Comparison of ENCODE assay signal across 17 cellular contexts in the genomic region with DNA sequence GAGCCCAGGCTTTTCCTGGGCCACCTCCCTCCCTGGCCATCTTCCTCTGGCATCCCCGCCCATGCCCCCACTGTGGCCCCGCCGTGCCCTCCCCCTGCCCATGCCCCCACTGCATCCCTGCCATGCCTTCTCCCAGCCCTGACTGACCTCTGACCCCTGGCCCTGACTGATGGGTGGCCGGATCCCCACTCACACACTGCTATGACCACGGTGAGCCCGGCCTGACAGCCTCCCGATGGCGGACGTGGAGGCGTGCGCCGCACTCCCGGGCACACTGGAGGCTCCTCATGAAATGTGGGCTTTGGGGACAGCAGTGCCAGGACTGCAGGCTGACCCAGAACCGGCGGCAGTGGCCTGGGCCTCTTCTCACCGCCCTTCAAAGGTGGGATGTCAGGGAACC. TPM values are rescaled to one million over a fixed set of nuclear protein-coding genes. Genes with fewer than 3 reads are reported as not detected.
"Had no signal": no experiment of that assay in that cellular context is flagged by ENCODE, and none has a peak within 500 bp of the region (broad histone marks: within the 10 kb centered on the region; RNA-seq: fewer than 3 reads in every experiment).

No MANE protein-coding gene starts in this region.

- H3K36me3 ChIP-seq: esophagus squamous epithelium, gastroesophageal sphincter, left ventricle myocardium inferior, stomach, thoracic aorta, transverse colon had no signal

- H3K27ac ChIP-seq: epithelial cell of prostate, esophagus squamous epithelium, gastroesophageal sphincter, left ventricle myocardium inferior, stomach, thoracic aorta, transverse colon had no signal

- H3K4me3 Mint-ChIP-seq: naive B cell, nephron had no signal

- H3K4me3 ChIP-seq: esophagus squamous epithelium, gastroesophageal sphincter, left ventricle myocardium inferior, lung, stomach, thoracic aorta, transverse colon had no signal

- H3K27ac Mint-ChIP-seq: naive B cell, nephron had no signal

- H3K9me3 Mint-ChIP-seq: naive B cell, nephron had no signal

- H3K4me1 Mint-ChIP-seq: naive B cell, nephron had no signal

- H3K36me3 Mint-ChIP-seq: naive B cell had no signal

- H3K9me3 ChIP-seq: esophagus squamous epithelium, gastroesophageal sphincter, left ventricle myocardium inferior, stomach, thoracic aorta, transverse colon had no signal

- DNase-seq: effector memory CD4-positive, alpha-beta T cell; esophagus squamous epithelium; naive B cell had no signal

RNA-seq across cellular contexts. Expression of gene C1QTNF8, which starts 10.6 kb away (rescaled TPM):
- total RNA-seq: esophagus squamous epithelium, gastroesophageal sphincter, kidney, left cardiac atrium, left ventricle myocardium inferior, omental fat pad, pulmonary artery endothelial cell, stomach, transverse colon, ureter had no signal
- polyA plus RNA-seq: small intestine, stomach had no signal

RNA-seq across cellular contexts. Expression of gene SSTR5, which starts 34.1 kb away (rescaled TPM):
- total RNA-seq: esophagus squamous epithelium, gastroesophageal sphincter, stomach, transverse colon had no signal
- polyA plus RNA-seq: lung had no signal
